In genomic region chr10:101766306-101766705, GRCh38 we compare ENCODE assay signal across 34 cellular contexts. TPM values are rescaled to one million over a fixed set of nuclear protein-coding genes. Genes with fewer than 3 reads are reported as not detected.
"Had no signal": no experiment of that assay in that cellular context is flagged by ENCODE, and none has a peak within 500 bp of the region (broad histone marks: within the 10 kb centered on the region; RNA-seq: fewer than 3 reads in every experiment).

No MANE protein-coding gene starts in this region.

- H3K4me1 ChIP-seq: SJSA1 had no signal

- H3K4me1 Mint-ChIP-seq: activated B cell treated with CpG ODN at 0.5 μM for 24 hours; activated naive CD8-positive, alpha-beta T cell treated with anti-CD3 and anti-CD28 coated beads for 36 hours; activated T-helper 17 cell treated with anti-CD3 and anti-CD28 coated beads, Interleukin-2, amount 50 U/mL, for 72 hours; central memory CD8-positive, alpha-beta T cell had no signal

- H3K27ac Mint-ChIP-seq: activated B cell treated with CpG ODN at 0.5 μM for 24 hours; activated CD8-positive, alpha-beta T cell treated with anti-CD3 and anti-CD28 coated beads for 36 hours; activated naive CD8-positive, alpha-beta T cell treated with anti-CD3 and anti-CD28 coated beads for 36 hours; activated T-cell treated with anti-CD3 and anti-CD28 coated beads, Interleukin-2, amount 50 U/mL, for 72 hours; activated T-helper 17 cell treated with anti-CD3 and anti-CD28 coated beads, Interleukin-2, amount 50 U/mL, for 72 hours had no signal

- H3K9me3 Mint-ChIP-seq: activated B cell treated with CpG ODN at 0.5 μM for 24 hours; activated CD8-positive, alpha-beta T cell treated with anti-CD3 and anti-CD28 coated beads for 36 hours; activated naive CD8-positive, alpha-beta T cell treated with anti-CD3 and anti-CD28 coated beads for 36 hours; activated T-cell treated with anti-CD3 and anti-CD28 coated beads, Interleukin-2, amount 50 U/mL, for 72 hours; activated T-helper 17 cell treated with anti-CD3 and anti-CD28 coated beads, Interleukin-2, amount 50 U/mL, for 72 hours; central memory CD8-positive, alpha-beta T cell had no signal

- H3K9me3 ChIP-seq: SJSA1 had no signal

- ATAC-seq: activated CD8-positive, alpha-beta T cell treated with anti-CD3 and anti-CD28 coated beads for 36 hours; activated T-cell treated with anti-CD3 and anti-CD28 coated beads, Interleukin-2, amount 50 U/mL, for 72 hours; activated T-helper 17 cell treated with anti-CD3 and anti-CD28 coated beads, Interleukin-2, amount 50 U/mL, for 72 hours; Panc1 had no signal

- H3K27ac ChIP-seq: cardiac muscle cell, SJSA1, VCaP had no signal

- H3K36me3 ChIP-seq: cardiac muscle cell, SJSA1 had no signal

- H3K27me3 ChIP-seq: cardiac muscle cell had no signal

- H3K36me3 Mint-ChIP-seq: activated naive CD8-positive, alpha-beta T cell treated with anti-CD3 and anti-CD28 coated beads for 36 hours had no signal

- DNase-seq: activated B cell treated with CpG ODN at 0.5 μM for 24 hours; activated CD4-positive, alpha-beta T cell treated with anti-CD3 and anti-CD28 coated beads for 48 hours; activated CD4-positive, alpha-beta T cell treated with anti-CD3 and anti-CD28 coated beads, Interleukin-2, amount 50 U/mL, for 4 hours; activated CD4-positive, CD25-positive, alpha-beta regulatory T cell treated with anti-CD3 and anti-CD28 coated beads, Interleukin-2, amount 50 U/mL, for 72 hours; activated CD8-positive, alpha-beta T cell treated with anti-CD3 and anti-CD28 coated beads for 36 hours; activated effector memory CD4-positive, alpha-beta T cell treated with anti-CD3 and anti-CD28 coated beads, Interleukin-2, amount 50 U/mL, for 16 hours; activated naive CD4-positive, alpha-beta T cell; activated naive CD4-positive, alpha-beta T cell treated with anti-CD3 and anti-CD28 coated beads, Interleukin-2, amount 50 U/mL, for 16 hours; activated naive CD8-positive, alpha-beta T cell treated with anti-CD3 and anti-CD28 coated beads for 36 hours; activated T-cell treated with anti-CD3 and anti-CD28 coated beads, Interleukin-2, amount 50 U/mL, for 1 hour; activated T-cell treated with anti-CD3 and anti-CD28 coated beads, Interleukin-2, amount 50 U/mL, for 72 hours; amniotic stem cell; aorta; NCI-H1092 treated with DMSO at 0.1 percent for 48 hours; NCI-H1417; NCI-H146; NCI-H187 treated with DMSO at 0.1 percent for 48 hours; NCI-H2081; NCI-H345; NCI-H524 treated with DMSO at 0.1 percent for 48 hours; SHP77; SW 1271; T-helper 1 cell; T-helper 2 cell; T-helper 9 cell had no signal

- H3K4me3 Mint-ChIP-seq: activated B cell treated with CpG ODN at 0.5 μM for 24 hours; activated CD8-positive, alpha-beta T cell treated with anti-CD3 and anti-CD28 coated beads for 36 hours; activated naive CD8-positive, alpha-beta T cell treated with anti-CD3 and anti-CD28 coated beads for 36 hours; activated T-cell treated with anti-CD3 and anti-CD28 coated beads, Interleukin-2, amount 50 U/mL, for 72 hours; activated T-helper 17 cell treated with anti-CD3 and anti-CD28 coated beads, Interleukin-2, amount 50 U/mL, for 72 hours; central memory CD8-positive, alpha-beta T cell had no signal

- H3K4me3 ChIP-seq: cardiac muscle cell, SJSA1 had no signal

RNA-seq across cellular contexts. Expression of gene FGF8, which starts 9.6 kb away (rescaled TPM):
- total RNA-seq: activated B cell treated with CpG ODN at 0.5 μM for 24 hours; activated CD8-positive, alpha-beta memory T cell treated with anti-CD3 and anti-CD28 coated beads for 36 hours; activated naive CD8-positive, alpha-beta T cell treated with anti-CD3 and anti-CD28 coated beads for 36 hours; activated T-helper 17 cell treated with anti-CD3 and anti-CD28 coated beads, Interleukin-2, amount 50 U/mL, for 72 hours; aorta; M059J; RPMI7951; SJSA1 had no signal
- polyA plus RNA-seq: aorta had no signal
